ENCODE assay signal across 12 cellular contexts in genomic region chr15:87874896-87875661, GRCh38.
DNase-seq lines count a peak whose midpoint lies in the region; ATAC-seq and TF ChIP-seq lines count a peak whose summit lies in the region.
"Had no signal": no experiment of that assay in that cellular context is flagged by ENCODE, and none has a peak within 500 bp of the region (broad histone marks: within the 10 kb centered on the region; RNA-seq: fewer than 3 reads in every experiment).

No MANE protein-coding gene starts in this region.

- no peak for ATAC-seq in HG03565 (IDR thresholded peaks at IDR 0.05; ENCODE audit: unreplicated experiment)
- ATAC-seq: body of pancreas; stimulated activated naive CD8-positive, alpha-beta T cell treated with anti-CD3 and anti-CD28 coated beads, Interleukin-15, Interleukin-2, amounts not matched to agents 100 U/mL and 50 U/mL, for 24 hours had no signal

- no peaks in the 10 kb centered on the region for H3K79me2 ChIP-seq in GM23248 (ENCODE audit: insufficient read depth)

- H3K4me2 ChIP-seq in GM23248 (ENCODE audit: unreplicated experiment) = no peak overlapping the region

- intact Hi-C loops in sigmoid colon (cut with DNase I) = no loop called here

- H3K36me3 ChIP-seq in GM23248 (ENCODE audit: low read depth) (no peaks in the 10 kb centered on the region), sigmoid colon (no peaks in the 10 kb centered on the region)

- peaks cover 30% of the 10 kb centered on the region for H3K4me1 ChIP-seq in GM23248 (ENCODE audit: insufficient read depth)
- H3K4me1 ChIP-seq in sigmoid colon = no peaks in the 10 kb centered on the region
- H3K4me1 ChIP-seq: body of pancreas had no signal

- DNase-seq in GM23248 (peak; percentile 5), anterior cingulate cortex (lab: John Stamatoyannopoulos, UW) (peak in 51 of 58 donors; percentile 7 to 65 (median 33)), iPS-NIHi11 (ENCODE audit: low spot score) (peak; percentile 22), sigmoid colon (peak; percentile 65), CD1c-positive myeloid dendritic cell (ENCODE audit: extremely low spot score) (no peak), coronary artery (ENCODE audit: low spot score) (no peak)
- DNase-seq in central memory CD4-positive, alpha-beta T cell = no peak
- DNase-seq: activated CD8-positive, alpha-beta memory T cell treated with anti-CD3 and anti-CD28 coated beads, Interleukin-2, amount 50 U/mL, for 4 hours; body of pancreas; stimulated activated naive CD8-positive, alpha-beta T cell treated with anti-CD3 and anti-CD28 coated beads, Interleukin-15, Interleukin-2, amounts not matched to agents 100 U/mL and 50 U/mL, for 24 hours; T-helper 2 cell had no signal

- H4K20me1 ChIP-seq in GM23248 (ENCODE audit: insufficient read depth) = no peaks in the 10 kb centered on the region

- in situ Hi-C loops in GM23248 (cut with MboI) = no loop called here

- no peak for TF ChIP-seq CTCF in sigmoid colon (IDR thresholded peaks at IDR 0.05)
- no peak for TF ChIP-seq CTCF in coronary artery (IDR thresholded peaks at IDR 0.05)

- 37 to 43% methylated on average over 10 of the region's 10 CpGs for WGBS in GM23248 (ENCODE audit: low coverage in 1 of 2, low lambda C conversion rate in 2 of 2, missing lambda C conversion rate in 2 of 2), 2 experiments
- 22 to 28% methylated on average over 10 of the region's 10 CpGs for WGBS in sigmoid colon, 2 donors

- H3K4me3 ChIP-seq in GM23248 (no peak overlapping the region), sigmoid colon (no peak overlapping the region), coronary artery (no peak overlapping the region)
- H3K4me3 ChIP-seq: body of pancreas had no signal

- H3K9me2 ChIP-seq in GM23248 (ENCODE audit: insufficient read depth) = no peaks in the 10 kb centered on the region

- H3K9ac ChIP-seq in GM23248 = no peak overlapping the region

- no peak overlapping the region for H3K27ac ChIP-seq in GM23248
- H3K27ac ChIP-seq in sigmoid colon = no peak overlapping the region
- no peak overlapping the region for H3K27ac ChIP-seq in coronary artery
- H3K27ac ChIP-seq: body of pancreas had no signal

- H3F3A ChIP-seq in GM23248 (ENCODE audit: insufficient read depth) = peaks cover 25% of the 10 kb centered on the region

- TF ChIP-seq EP300 in sigmoid colon (IDR thresholded peaks at IDR 0.05) = no peak

- H3K9me3 ChIP-seq in GM23248 (ENCODE audit: low read depth) (no peaks in the 10 kb centered on the region), sigmoid colon (no peaks in the 10 kb centered on the region)
- H3K9me3 ChIP-seq: body of pancreas had no signal

- TF ChIP-seq POLR2A in sigmoid colon (IDR thresholded peaks at IDR 0.05) = no peak

- H3K27me3 ChIP-seq in GM23248 (replicated peaks; ENCODE audit: insufficient read depth) (no peaks in the 10 kb centered on the region), sigmoid colon (no peaks in the 10 kb centered on the region)
- H3K27me3 ChIP-seq: body of pancreas had no signal

- no peak overlapping the region; the same call in 1 of the 2 replicates for H2AFZ ChIP-seq in GM23248

Comparison
In these comparisons a context has a peak if more than half of its experiments do, and no peak if none do; other contexts are left out.
1. DNase-seq: peak in GM23248 (single experiment), anterior cingulate cortex (51 of 58), iPS-NIHi11 (single experiment) and sigmoid colon (single experiment); none in central memory CD4-positive, alpha-beta T cell (single experiment), CD1c-positive myeloid dendritic cell (single experiment) and coronary artery (single experiment).